Comparison of ENCODE assay signal across 1 cellular context in genomic region chr4:185560316-185560715, GRCh38.
TF ChIP-seq lines count a peak whose summit lies in the region.

No MANE protein-coding gene starts in this region.

TF ChIP-seq in H1, 55 proteins besides CTCF, POLR2A, EP300 and RAD21:
- TF ChIP-seq CHD2 (IDR thresholded peaks at IDR 0.05; ENCODE audit: low read length) (no peak), RFX5 (IDR thresholded peaks at IDR 0.05; ENCODE audit: borderline replicate concordance, low read depth, low read length) (no peak), KDM5A (IDR thresholded peaks at IDR 0.05; ENCODE audit: low read length) (no peak)
